ENCODE assay signal across 13 cellular contexts in genomic region chr17:57557363-57557762, GRCh38.
DNase-seq lines count a peak whose midpoint lies in the region; ATAC-seq and TF ChIP-seq lines count a peak whose summit lies in the region.
"Had no signal": no experiment of that assay in that cellular context is flagged by ENCODE, and none has a peak within 500 bp of the region (broad histone marks: within the 10 kb centered on the region; RNA-seq: fewer than 3 reads in every experiment).

No MANE protein-coding gene starts in this region.

- H2BK120ac ChIP-seq in trophoblast cell (ENCODE audit: insufficient read depth, low read length, poor library complexity) = no peak overlapping the region

- H3K4me3 ChIP-seq in CD4-positive, CD25-positive, alpha-beta regulatory T cell (ENCODE audit: low read depth, low read length) = no peak overlapping the region
- H3K4me3 ChIP-seq in PC-3 (ENCODE audit: low read length) (no peak overlapping the region), trophoblast cell (ENCODE audit: low read depth, low read length) (no peak overlapping the region)

- H3K14ac ChIP-seq in trophoblast cell (ENCODE audit: low read length) = no peak overlapping the region

- peak overlapping the region; percentile 32 for H2BK12ac ChIP-seq in trophoblast cell (ENCODE audit: low read length)

- POLR2A ChIA-PET in PC-3 (lab: Charles Lee; ENCODE audit: unreplicated experiment) = no interaction called here

- TF ChIP-seq CTCF in PC-3 (conservative IDR thresholded peaks at IDR 0.05; ENCODE audit: low read depth, low read length) = no peak

- H3K27me3 Mint-ChIP-seq in CD4-positive, CD25-positive, alpha-beta regulatory T cell = no peaks in the 10 kb centered on the region
- no peaks in the 10 kb centered on the region for H3K27me3 Mint-ChIP-seq in effector memory CD8-positive, alpha-beta T cell
- H3K27me3 Mint-ChIP-seq: stimulated activated naive CD8-positive, alpha-beta T cell treated with anti-CD3 and anti-CD28 coated beads, Interleukin-15, amount 100 ng/mL, for 72 hours had no signal

- peak overlapping the region; percentile 73 for H3K4me2 ChIP-seq in PC-3 (ENCODE audit: low read length)
- H3K4me2 ChIP-seq in trophoblast cell (ENCODE audit: low read length) = no peak overlapping the region

- no peaks in the 10 kb centered on the region for H3K4me1 ChIP-seq in CD4-positive, CD25-positive, alpha-beta regulatory T cell (ENCODE audit: control insufficient read depth, insufficient read depth, low read length, poor library complexity, severe bottlenecking)
- peaks cover 17% of the 10 kb centered on the region for H3K4me1 ChIP-seq in PC-3 (ENCODE audit: insufficient read depth, low read length)
- peaks cover 27 to 38% of the 10 kb centered on the region in 2 experiments for H3K4me1 ChIP-seq in trophoblast cell (ENCODE audit: control insufficient read depth in 1 of 2, insufficient read depth in 2 of 2, low read length in 2 of 2)

- H3K9me3 ChIP-seq in CD4-positive, CD25-positive, alpha-beta regulatory T cell (ENCODE audit: control insufficient read depth in 2 of 2, low read length in 2 of 2) = no peaks in the 10 kb centered on the region
- no peaks in the 10 kb centered on the region for H3K9me3 ChIP-seq in PC-3 (ENCODE audit: low read length)
- H3K9me3 ChIP-seq in trophoblast cell (ENCODE audit: insufficient read depth, low read depth, low read length) = no peaks in the 10 kb centered on the region

- H3K23ac ChIP-seq in trophoblast cell (ENCODE audit: low read length) = no peak overlapping the region

- intact Hi-C loops in PC-3 (cut with micrococcal nuclease) = no loop called here

- no peaks in the 10 kb centered on the region for H4K20me1 ChIP-seq in PC-3 (ENCODE audit: low read length)

- H3K18ac ChIP-seq in trophoblast cell (ENCODE audit: low read length) = peak overlapping the region; percentile 6

- no TSS peak for BruUV-seq in PC-3 (replicated peaks; lab: Mats Ljungman, UMichigan)

- H3F3A ChIP-seq in PC-3 (ENCODE audit: low read length, unreplicated experiment) = no peaks in the 10 kb centered on the region

- H3K79me1 ChIP-seq in trophoblast cell (ENCODE audit: low read length) = no peaks in the 10 kb centered on the region

- no peak overlapping the region for H2AK5ac ChIP-seq in trophoblast cell (ENCODE audit: low read length)

- H3K9me2 ChIP-seq in PC-3 (replicated peaks; ENCODE audit: low read length) = no peaks in the 10 kb centered on the region

- no peaks in the 10 kb centered on the region for H3K9me3 Mint-ChIP-seq in CD4-positive, CD25-positive, alpha-beta regulatory T cell
- no peaks in the 10 kb centered on the region for H3K9me3 Mint-ChIP-seq in effector memory CD8-positive, alpha-beta T cell
- H3K9me3 Mint-ChIP-seq: stimulated activated naive CD8-positive, alpha-beta T cell treated with anti-CD3 and anti-CD28 coated beads, Interleukin-15, amount 100 ng/mL, for 72 hours had no signal

- peaks cover 0 to 59% (median 19%) of the 10 kb centered on the region in 4 donors for H3K4me1 Mint-ChIP-seq in CD4-positive, CD25-positive, alpha-beta regulatory T cell
- peaks cover 20 to 23% of the 10 kb centered on the region in 2 donors for H3K4me1 Mint-ChIP-seq in effector memory CD8-positive, alpha-beta T cell (ENCODE audit: low read depth in 2 of 2)

- H3K9ac ChIP-seq in PC-3 (ENCODE audit: low read length) (no peak overlapping the region), trophoblast cell (ENCODE audit: low read length) (no peak overlapping the region)

- no peak overlapping the region for H4K12ac ChIP-seq in trophoblast cell (ENCODE audit: low read depth, low read length)

- H3K27ac Mint-ChIP-seq in CD4-positive, CD25-positive, alpha-beta regulatory T cell = peak overlapping the region in 2 of 3 donors; percentile 31 to 52
- H3K27ac Mint-ChIP-seq in effector memory CD8-positive, alpha-beta T cell = no peak overlapping the region

- no peak overlapping the region for H4K91ac ChIP-seq in trophoblast cell (ENCODE audit: low read depth, low read length)

- peaks cover 11% of the 10 kb centered on the region for H3K36me3 ChIP-seq in CD4-positive, CD25-positive, alpha-beta regulatory T cell (ENCODE audit: control insufficient read depth, insufficient read depth, low read length)
- H3K36me3 ChIP-seq in PC-3 (ENCODE audit: low read depth, low read length) = no peaks in the 10 kb centered on the region
- H3K36me3 ChIP-seq in trophoblast cell (ENCODE audit: control insufficient read depth in 1 of 2, insufficient read depth in 2 of 2, low read length in 2 of 2) = peaks cover 4 to 6% of the 10 kb centered on the region in 2 experiments

- H2BK5ac ChIP-seq in trophoblast cell (ENCODE audit: low read depth, low read length, poor library complexity) = no peak overlapping the region

- H3K79me2 ChIP-seq in PC-3 (ENCODE audit: low read length) (no peaks in the 10 kb centered on the region), trophoblast cell (ENCODE audit: control insufficient read depth, insufficient read depth, low read length, poor library complexity) (no peaks in the 10 kb centered on the region)

- H3K27me3 ChIP-seq in CD4-positive, CD25-positive, alpha-beta regulatory T cell (ENCODE audit: control insufficient read depth, insufficient read depth, low read length) = no peaks in the 10 kb centered on the region
- no peaks in the 10 kb centered on the region for H3K27me3 ChIP-seq in PC-3 (ENCODE audit: low read length)
- no peaks in the 10 kb centered on the region for H3K27me3 ChIP-seq in trophoblast cell (ENCODE audit: insufficient read depth, low read length)

- CTCF ChIA-PET in PC-3 (lab: Charles Lee) = interaction anchor here (0.6 kb wide), 1 partner anchor 9 kb away, joined by 4 read pairs; no protein-coding TSS in a partner anchor

- DNase-seq in CD4-positive, CD25-positive, alpha-beta regulatory T cell = no peak
- DNase-seq in PC-3 (peak; percentile 11), trophoblast cell (no peak), NCI-H1417 (lab: John Stamatoyannopoulos, UW) (no peak), substantia nigra (lab: John Stamatoyannopoulos, UW) (no peak)
- no peak for DNase-seq in effector memory CD8-positive, alpha-beta T cell
- DNase-seq: activated gamma-delta T cell; DMS53; stimulated activated naive CD8-positive, alpha-beta T cell treated with anti-CD3 and anti-CD28 coated beads, Interleukin-15, amount 100 ng/mL, for 72 hours had no signal

- ATAC-seq in CD4-positive, CD25-positive, alpha-beta regulatory T cell (ENCODE audit: low read depth in 2 of 2) = peak in 1 of 2 donors; percentile 14
- ATAC-seq in PC-3 (peak; percentile 28), esophagus mucosa (peak; percentile 67), GM19467 (IDR thresholded peaks at IDR 0.05; ENCODE audit: unreplicated experiment) (no peak)
- ATAC-seq in effector memory CD8-positive, alpha-beta T cell (replicated peaks) = no peak
- ATAC-seq: sciatic nerve; stimulated activated naive CD8-positive, alpha-beta T cell treated with anti-CD3 and anti-CD28 coated beads, Interleukin-15, amount 100 ng/mL, for 72 hours had no signal

- H2AFZ ChIP-seq in PC-3 (ENCODE audit: low read length) (no peak overlapping the region), trophoblast cell (ENCODE audit: insufficient read depth, low read length, poor library complexity) (no peak overlapping the region)

- H3K36me3 Mint-ChIP-seq in CD4-positive, CD25-positive, alpha-beta regulatory T cell = peaks cover 13% of the 10 kb centered on the region
- peaks cover 10% of the 10 kb centered on the region for H3K36me3 Mint-ChIP-seq in effector memory CD8-positive, alpha-beta T cell (ENCODE audit: insufficient read depth)

- H3K4ac ChIP-seq in trophoblast cell (ENCODE audit: low read depth, low read length) = no peak overlapping the region

- H4K8ac ChIP-seq in trophoblast cell (ENCODE audit: low read depth, low read length) = no peak overlapping the region

- WGBS in trophoblast cell (ENCODE audit: extremely low coverage, insufficient coverage, insufficient read length) = no CpG with 5 or more reads among the region's 4 CpGs

- H3K4me3 Mint-ChIP-seq in CD4-positive, CD25-positive, alpha-beta regulatory T cell = no peak overlapping the region
- no peak overlapping the region for H3K4me3 Mint-ChIP-seq in effector memory CD8-positive, alpha-beta T cell
- H3K4me3 Mint-ChIP-seq: stimulated activated naive CD8-positive, alpha-beta T cell treated with anti-CD3 and anti-CD28 coated beads, Interleukin-15, amount 100 ng/mL, for 72 hours had no signal

- H3K27ac ChIP-seq in CD4-positive, CD25-positive, alpha-beta regulatory T cell (ENCODE audit: insufficient read depth, low read length, poor library complexity, severe bottlenecking) = no peak overlapping the region
- no peak overlapping the region for H3K27ac ChIP-seq in PC-3 (ENCODE audit: low read length)
- no peak overlapping the region for H3K27ac ChIP-seq in trophoblast cell (ENCODE audit: low read depth, low read length)
- H3K27ac ChIP-seq in substantia nigra (ENCODE audit: low read depth, low read length, poor library complexity, severe bottlenecking) = no peak overlapping the region
- H3K27ac ChIP-seq: VCaP had no signal

Comparison
In these comparisons a context has a peak if more than half of its experiments do, and no peak if none do; other contexts are left out.
1. ATAC-seq: peak in PC-3 (single experiment) and esophagus mucosa (single experiment); none in GM19467 (single experiment) and effector memory CD8-positive, alpha-beta T cell (single experiment).
2. H3K27ac Mint-ChIP-seq: peak in CD4-positive, CD25-positive, alpha-beta regulatory T cell (2 of 3); none in effector memory CD8-positive, alpha-beta T cell (0 of 2).